21 cellular contexts compared by ENCODE assay signal in genomic region chr6:45009547-45009946, GRCh38.
DNase-seq lines count a peak whose midpoint lies in the region; ATAC-seq, FAIRE-seq and TF ChIP-seq lines count a peak whose summit lies in the region.
"Had no signal": no experiment of that assay in that cellular context is flagged by ENCODE, and none has a peak within 500 bp of the region (broad histone marks: within the 10 kb centered on the region; RNA-seq: fewer than 3 reads in every experiment).

No MANE protein-coding gene starts in this region.

- no peak overlapping the region for H3K4me3 Mint-ChIP-seq in activated T-cell treated with anti-CD3 and anti-CD28 coated beads, Interleukin-2, amount 50 U/mL, for 4 hours
- H3K4me3 Mint-ChIP-seq in activated T-helper 17 cell treated with anti-CD3 and anti-CD28 coated beads, Interleukin-2, amount 50 U/mL, for 72 hours, result peak overlapping the region; percentile 61
- no peak overlapping the region for H3K4me3 Mint-ChIP-seq in stimulated activated naive CD8-positive, alpha-beta T cell treated with anti-CD3 and anti-CD28 coated beads, Interleukin-15, Interleukin-2, amounts not matched to agents 100 ng/mL and 50 ng/mL, for 24 hours
- H3K4me3 Mint-ChIP-seq in nephron progenitor cell, result no peak overlapping the region
- H3K4me3 Mint-ChIP-seq: CD14-positive monocyte had no signal

- H3K27ac Mint-ChIP-seq in activated T-helper 17 cell treated with anti-CD3 and anti-CD28 coated beads, Interleukin-2, amount 50 U/mL, for 72 hours, result peak overlapping the region; percentile 92
- peak overlapping the region; percentile 76 for H3K27ac Mint-ChIP-seq in stimulated activated naive CD8-positive, alpha-beta T cell treated with anti-CD3 and anti-CD28 coated beads, Interleukin-15, Interleukin-2, amounts not matched to agents 100 ng/mL and 50 ng/mL, for 24 hours
- H3K27ac Mint-ChIP-seq in nephron progenitor cell, result no peak overlapping the region
- H3K27ac Mint-ChIP-seq: CD14-positive monocyte had no signal

- no peak for TF ChIP-seq POLR2A in H54 (IDR thresholded peaks at IDR 0.05; ENCODE audit: low read depth, low read length)

- H3K4me3 ChIP-seq in mesenchymal stem cell (ENCODE audit: insufficient read depth in 1 of 2, low read depth in 1 of 2, low read length in 2 of 2), result no peak overlapping the region
- H3K4me3 ChIP-seq: HAP-1, Peyer's patch had no signal

- no peaks in the 10 kb centered on the region for H3K27me3 ChIP-seq in mesenchymal stem cell (ENCODE audit: control insufficient read depth in 1 of 2, insufficient read depth in 1 of 2, low read length in 2 of 2)
- H3K27me3 ChIP-seq: Peyer's patch had no signal

- FAIRE-seq in H54 (lab: Jason Lieb, UNC), result peak; percentile 27

- H2BK12ac ChIP-seq in mesenchymal stem cell (ENCODE audit: low read length in 2 of 2), result no peak overlapping the region

- 100% methylated on average over 1 of the region's 3 CpGs for WGBS in mesenchymal stem cell

- no peak overlapping the region for H2BK15ac ChIP-seq in mesenchymal stem cell (ENCODE audit: low read depth, poor library complexity, severe bottlenecking)

- H3K4ac ChIP-seq in mesenchymal stem cell (ENCODE audit: low read depth in 1 of 2, low read length in 2 of 2), result no peak overlapping the region

- H4K91ac ChIP-seq in mesenchymal stem cell (ENCODE audit: low read length), result no peak overlapping the region

- H3K14ac ChIP-seq in mesenchymal stem cell (ENCODE audit: low read length in 2 of 2), result no peak overlapping the region

- no peak overlapping the region for H4K8ac ChIP-seq in mesenchymal stem cell (ENCODE audit: low read length)

- H3K4me1 Mint-ChIP-seq in activated T-cell treated with anti-CD3 and anti-CD28 coated beads, Interleukin-2, amount 50 U/mL, for 4 hours (ENCODE audit: low read depth), result peaks cover 13% of the 10 kb centered on the region
- peaks cover 37% of the 10 kb centered on the region for H3K4me1 Mint-ChIP-seq in activated T-helper 17 cell treated with anti-CD3 and anti-CD28 coated beads, Interleukin-2, amount 50 U/mL, for 72 hours
- peaks cover 31% of the 10 kb centered on the region for H3K4me1 Mint-ChIP-seq in stimulated activated naive CD8-positive, alpha-beta T cell treated with anti-CD3 and anti-CD28 coated beads, Interleukin-15, Interleukin-2, amounts not matched to agents 100 ng/mL and 50 ng/mL, for 24 hours (ENCODE audit: low read depth)
- H3K4me1 Mint-ChIP-seq in nephron progenitor cell, result peaks cover 7% of the 10 kb centered on the region

- H2BK120ac ChIP-seq in mesenchymal stem cell (ENCODE audit: low read depth, low read length), result no peak overlapping the region

- no peak overlapping the region for H3K23ac ChIP-seq in mesenchymal stem cell (ENCODE audit: low read length in 2 of 2)

- H3K27ac ChIP-seq in mesenchymal stem cell (ENCODE audit: low read length, poor library complexity, severe bottlenecking), result no peak overlapping the region
- H3K27ac ChIP-seq: Peyer's patch had no signal

- no peaks in the 10 kb centered on the region for H3K79me1 ChIP-seq in mesenchymal stem cell (replicated peaks; ENCODE audit: low read length, poor library complexity, severe bottlenecking)

- no peak overlapping the region for H2AK5ac ChIP-seq in mesenchymal stem cell (ENCODE audit: low read length, severe bottlenecking)

- H3K36me3 Mint-ChIP-seq in activated T-cell treated with anti-CD3 and anti-CD28 coated beads, Interleukin-2, amount 50 U/mL, for 4 hours (ENCODE audit: insufficient read depth), result peaks cover 21% of the 10 kb centered on the region
- peaks cover 36% of the 10 kb centered on the region for H3K36me3 Mint-ChIP-seq in activated T-helper 17 cell treated with anti-CD3 and anti-CD28 coated beads, Interleukin-2, amount 50 U/mL, for 72 hours (ENCODE audit: low read depth)
- peaks cover 45% of the 10 kb centered on the region for H3K36me3 Mint-ChIP-seq in stimulated activated naive CD8-positive, alpha-beta T cell treated with anti-CD3 and anti-CD28 coated beads, Interleukin-15, Interleukin-2, amounts not matched to agents 100 ng/mL and 50 ng/mL, for 24 hours (ENCODE audit: low read depth)
- H3K36me3 Mint-ChIP-seq in nephron progenitor cell (ENCODE audit: low read depth), result peaks cover 48% of the 10 kb centered on the region

- no peak overlapping the region for H2AFZ ChIP-seq in mesenchymal stem cell (ENCODE audit: low read depth, low read length)

- TF ChIP-seq CTCF in nephron progenitor cell (IDR thresholded peaks at IDR 0.05), result no peak

- H3K4me1 ChIP-seq in mesenchymal stem cell (ENCODE audit: control insufficient read depth, insufficient read depth, low read depth, low read length), result no peaks in the 10 kb centered on the region
- H3K4me1 ChIP-seq: Peyer's patch had no signal

- no peak overlapping the region for H2BK5ac ChIP-seq in mesenchymal stem cell (ENCODE audit: low read depth, low read length, poor library complexity, severe bottlenecking)

- no peaks in the 10 kb centered on the region for H3K36me3 ChIP-seq in mesenchymal stem cell (ENCODE audit: control insufficient read depth in 1 of 2, insufficient read depth in 2 of 2, low read depth in 1 of 2, low read length in 2 of 2)
- H3K36me3 ChIP-seq: HAP-1, Peyer's patch had no signal

- peaks cover 18% of the 10 kb centered on the region for H3K9me3 Mint-ChIP-seq in activated T-cell treated with anti-CD3 and anti-CD28 coated beads, Interleukin-2, amount 50 U/mL, for 4 hours
- H3K9me3 Mint-ChIP-seq in activated T-helper 17 cell treated with anti-CD3 and anti-CD28 coated beads, Interleukin-2, amount 50 U/mL, for 72 hours, result peaks cover 29% of the 10 kb centered on the region
- H3K9me3 Mint-ChIP-seq in stimulated activated naive CD8-positive, alpha-beta T cell treated with anti-CD3 and anti-CD28 coated beads, Interleukin-15, Interleukin-2, amounts not matched to agents 100 ng/mL and 50 ng/mL, for 24 hours, result peaks cover 21% of the 10 kb centered on the region
- peaks cover 12% of the 10 kb centered on the region for H3K9me3 Mint-ChIP-seq in nephron progenitor cell

- peaks cover 4% of the 10 kb centered on the region for H3K9me3 ChIP-seq in mesenchymal stem cell (ENCODE audit: control insufficient read depth, low read length)
- H3K9me3 ChIP-seq: HAP-1, Peyer's patch had no signal

- no peak overlapping the region for H3K4me2 ChIP-seq in mesenchymal stem cell (ENCODE audit: low read length, poor library complexity, severe bottlenecking)

- DNase-seq in activated T-cell treated with anti-CD3 and anti-CD28 coated beads, Interleukin-2, amount 50 U/mL, for 4 hours, result no peak
- DNase-seq in activated T-cell treated with anti-CD3 and anti-CD28 coated beads, Interleukin-2, amount 50 U/mL, for 48 hours, result no peak
- DNase-seq in H54 (ENCODE audit: insufficient read length, low spot score) (no peak), mesenchymal stem cell (no peak), nephron progenitor cell (no peak)
- DNase-seq: COR-L47, DMS153, IMR-90, Karpas-422, MM.1S, NCI-H1092 treated with DMSO at 0.1 percent for 48 hours, NCI-H1694, NCI-H2107, NCI-H226, NCI-H524 treated with DMSO at 0.1 percent for 48 hours, Peyer's patch, Right ventricle myocardium superior had no signal

- ATAC-seq in activated T-cell treated with anti-CD3 and anti-CD28 coated beads, Interleukin-2, amount 50 U/mL, for 4 hours, result peak; percentile 85 to 98
- ATAC-seq in activated T-helper 17 cell treated with anti-CD3 and anti-CD28 coated beads, Interleukin-2, amount 50 U/mL, for 72 hours (replicated peaks), result peak; percentile 98

- H3K9ac ChIP-seq in mesenchymal stem cell (ENCODE audit: low read length), result no peak overlapping the region

- no peaks in the 10 kb centered on the region for H3K27me3 Mint-ChIP-seq in activated T-cell treated with anti-CD3 and anti-CD28 coated beads, Interleukin-2, amount 50 U/mL, for 4 hours (ENCODE audit: low read depth)
- no peaks in the 10 kb centered on the region for H3K27me3 Mint-ChIP-seq in activated T-helper 17 cell treated with anti-CD3 and anti-CD28 coated beads, Interleukin-2, amount 50 U/mL, for 72 hours
- H3K27me3 Mint-ChIP-seq in stimulated activated naive CD8-positive, alpha-beta T cell treated with anti-CD3 and anti-CD28 coated beads, Interleukin-15, Interleukin-2, amounts not matched to agents 100 ng/mL and 50 ng/mL, for 24 hours, result no peaks in the 10 kb centered on the region
- peaks cover 4% of the 10 kb centered on the region for H3K27me3 Mint-ChIP-seq in nephron progenitor cell (ENCODE audit: low read depth, poor library complexity)

- no peak overlapping the region for H3K18ac ChIP-seq in mesenchymal stem cell (ENCODE audit: low read depth in 1 of 2, low read length in 2 of 2)
